In genomic region chr18:805008-805754, GRCh38 we compare ENCODE assay signal across 9 cellular contexts. TPM values are rescaled to one million over a fixed set of nuclear protein-coding genes. Genes with fewer than 3 reads are reported as not detected.
DNase-seq lines count a peak whose midpoint lies in the region; ATAC-seq, FAIRE-seq and TF ChIP-seq lines count a peak whose summit lies in the region.
"Had no signal": no experiment of that assay in that cellular context is flagged by ENCODE, and none has a peak within 500 bp of the region (broad histone marks: within the 10 kb centered on the region; RNA-seq: fewer than 3 reads in every experiment).

No MANE protein-coding gene starts in this region.

- peak; percentile 23 for FAIRE-seq in urothelium cell line (lab: Jason Lieb, UNC)

- H3K4me1 ChIP-seq in left ventricle myocardium inferior = peaks cover 55% of the 10 kb centered on the region
- peaks cover 0 to 72% (median 53%) of the 10 kb centered on the region in 9 donors for H3K4me1 ChIP-seq in heart right ventricle

- peak overlapping the region in 1 of 2 donors; percentile 38 for H3K27ac Mint-ChIP-seq in effector memory CD8-positive, alpha-beta T cell

- H3K4me3 Mint-ChIP-seq in effector memory CD8-positive, alpha-beta T cell = peak overlapping the region; percentile 49 to 71

- POLR2A ChIA-PET in RWPE1 (lab: Yijun Ruan, JAX; ENCODE audit: low non-redundant PET) = no interaction called here

- TF ChIP-seq CTCF in left ventricle myocardium inferior (IDR thresholded peaks at IDR 0.05; ENCODE audit: borderline replicate concordance) = no peak
- no peak for TF ChIP-seq CTCF in heart right ventricle (IDR thresholded peaks at IDR 0.05)
- no peak for TF ChIP-seq CTCF in RWPE1 (conservative IDR thresholded peaks at IDR 0.05; ENCODE audit: low read depth)

- H3K9me3 ChIP-seq in left ventricle myocardium inferior (replicated peaks) (no peaks in the 10 kb centered on the region), heart right ventricle (no peaks in the 10 kb centered on the region)

- peak overlapping the region; percentile 32 for H3K4me3 ChIP-seq in left ventricle myocardium inferior
- H3K4me3 ChIP-seq in heart right ventricle = peak overlapping the region in 2 of 10 donors; percentile 5 to 6

- H3K36me3 ChIP-seq in left ventricle myocardium inferior = no peaks in the 10 kb centered on the region
- H3K36me3 ChIP-seq in heart right ventricle = no peaks in the 10 kb centered on the region

- no peaks in the 10 kb centered on the region for H3K9me3 Mint-ChIP-seq in effector memory CD8-positive, alpha-beta T cell

- CTCF ChIA-PET in RWPE1 (lab: Yijun Ruan, JAX) = no interaction called here

- peaks cover 9% of the 10 kb centered on the region for H3K36me3 Mint-ChIP-seq in effector memory CD8-positive, alpha-beta T cell (ENCODE audit: insufficient read depth)

- intact Hi-C loops in left ventricle myocardium inferior (cut with micrococcal nuclease) (no loop called here), heart right ventricle (cut with DNase I) (loop anchor here in 1 of 10 donors (5.0 kb wide), 1 partner anchor 33 kb away; no protein-coding TSS in a partner anchor)

- peaks cover 31 to 65% of the 10 kb centered on the region in 2 donors for H3K4me1 Mint-ChIP-seq in effector memory CD8-positive, alpha-beta T cell (ENCODE audit: low read depth in 2 of 2)

- WGBS in heart right ventricle, 2 donors = 62 to 69% methylated on average over 5 of the region's 5 CpGs

- H3K27ac ChIP-seq in left ventricle myocardium inferior (replicated peaks) (peak overlapping the region; percentile 21), heart right ventricle (peak overlapping the region in 2 of 10 donors; percentile 27 to 37), RWPE1 (no peak overlapping the region)

- ATAC-seq in heart right ventricle (no peak), HG03066 (IDR thresholded peaks at IDR 0.05; ENCODE audit: low read depth, unreplicated experiment) (peak; percentile 40)
- ATAC-seq in effector memory CD8-positive, alpha-beta T cell (replicated peaks) = no peak

- DNase-seq in left ventricle myocardium inferior = no peak
- DNase-seq in heart right ventricle = no peak
- DNase-seq in effector memory CD8-positive, alpha-beta T cell = no peak
- no peak for DNase-seq in urothelium cell line (ENCODE audit: low spot score)
- DNase-seq in NCI-H446 (lab: John Stamatoyannopoulos, UW) = no peak
- DNase-seq in AML-193 (lab: John Stamatoyannopoulos, UW) = no peak
- DNase-seq in RWPE1 (ENCODE audit: low spot score) = no peak
- DNase-seq: EL had no signal

- no peaks in the 10 kb centered on the region for H3K27me3 Mint-ChIP-seq in effector memory CD8-positive, alpha-beta T cell

- H3K27me3 ChIP-seq in left ventricle myocardium inferior (ENCODE audit: low read depth) = no peaks in the 10 kb centered on the region
- H3K27me3 ChIP-seq in heart right ventricle = peaks cover 0 to 83% (median 0%) of the 10 kb centered on the region in 7 donors

RNA-seq across cellular contexts. Expression of gene YES1, which starts 6.9 kb away (rescaled TPM):
- 21.7 TPM for total RNA-seq in left ventricle myocardium inferior
- total RNA-seq in heart right ventricle = 10 to 100 TPM; 17.4 to 31.5 (median 22.6) TPM
- polyA plus RNA-seq in heart right ventricle = 10 to 100 TPM; 10.3 to 13.4 TPM
